In the genomic region with DNA sequence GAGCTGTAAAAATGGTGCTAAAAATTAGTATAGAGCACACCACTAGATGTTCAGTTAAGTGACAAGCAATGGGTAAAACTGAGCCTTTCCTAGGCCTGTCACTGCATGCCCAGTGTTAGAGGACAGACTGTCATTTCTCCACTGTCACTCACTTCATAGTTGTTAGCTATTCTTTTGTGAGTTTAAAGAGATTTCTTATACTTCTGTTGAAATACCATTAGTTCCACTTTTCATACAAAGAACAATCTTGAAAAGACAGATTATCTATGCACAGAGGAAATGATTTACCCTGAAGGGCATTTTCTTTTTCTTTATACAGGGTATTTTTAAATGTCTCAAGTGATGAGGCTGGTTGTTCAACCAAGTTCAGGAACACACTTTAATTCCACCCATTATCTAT, we compare ENCODE assay signal across 18 cellular contexts. TPM values are rescaled to one million over a fixed set of nuclear protein-coding genes. Genes with fewer than 3 reads are reported as not detected.
DNase-seq lines count a peak whose midpoint lies in the region; ATAC-seq, FAIRE-seq and TF ChIP-seq lines count a peak whose summit lies in the region.
"Had no signal": no experiment of that assay in that cellular context is flagged by ENCODE, and none has a peak within 500 bp of the region (broad histone marks: within the 10 kb centered on the region; RNA-seq: fewer than 3 reads in every experiment).

No MANE protein-coding gene starts in this region.

- no peak overlapping the region for H2BK15ac ChIP-seq in neuronal stem cell (ENCODE audit: low read length)

- FAIRE-seq in bronchial epithelial cell (lab: Jason Lieb, UNC): no peak
- FAIRE-seq: H1 had no signal

- H3K27ac ChIP-seq in GM23248: no peak overlapping the region
- H3K27ac ChIP-seq in neuronal stem cell (replicated peaks; ENCODE audit: low read length): no peak overlapping the region
- H3K27ac ChIP-seq: 22Rv1, BLaER1, HL-60 had no signal

- no peaks in the 10 kb centered on the region for H3K79me2 ChIP-seq in GM23248 (ENCODE audit: insufficient read depth)

- H3K23ac ChIP-seq in neuronal stem cell (ENCODE audit: low read depth, low read length, poor library complexity): no peak overlapping the region

- TF ChIP-seq CTCF in bronchial epithelial cell (IDR thresholded peaks at IDR 0.05; ENCODE audit: insufficient read depth, low read length, severe bottlenecking): no peak

- H3K27me3 ChIP-seq in GM23248 (replicated peaks; ENCODE audit: insufficient read depth) (no peaks in the 10 kb centered on the region), bronchial epithelial cell (ENCODE audit: control insufficient read depth, insufficient read depth, low read length) (no peaks in the 10 kb centered on the region), neuronal stem cell (ENCODE audit: control insufficient read depth in 3 of 3, insufficient read depth in 3 of 3, low read depth in 1 of 3, low read length in 3 of 3) (no peaks in the 10 kb centered on the region)
- H3K27me3 ChIP-seq: BLaER1 had no signal

- H2BK5ac ChIP-seq in neuronal stem cell (ENCODE audit: low read length): no peak overlapping the region

- no peaks in the 10 kb centered on the region for H3K9me3 ChIP-seq in GM23248 (ENCODE audit: low read depth)
- peaks cover 0 to 4% of the 10 kb centered on the region in 2 donors for H3K9me3 ChIP-seq in neuronal stem cell (replicated peaks in 1 of 2; ENCODE audit: control insufficient read depth in 2 of 2, insufficient read depth in 1 of 2, low read depth in 1 of 2, low read length in 2 of 2)

- H3K4me2 ChIP-seq in GM23248 (ENCODE audit: unreplicated experiment) (no peak overlapping the region), neuronal stem cell (ENCODE audit: insufficient read depth, low read length, poor library complexity, severe bottlenecking) (no peak overlapping the region)
- H3K4me2 ChIP-seq: BLaER1 had no signal

- H3K9ac ChIP-seq in GM23248 (no peak overlapping the region), neuronal stem cell (ENCODE audit: low read depth, low read length, poor library complexity) (no peak overlapping the region)
- H3K9ac ChIP-seq: BLaER1 had no signal

- H3K36me3 ChIP-seq in GM23248 (ENCODE audit: low read depth) (no peaks in the 10 kb centered on the region), bronchial epithelial cell (ENCODE audit: control insufficient read depth, insufficient read depth, low read length) (no peaks in the 10 kb centered on the region), neuronal stem cell (replicated peaks in 1 of 2; ENCODE audit: control insufficient read depth in 2 of 2, insufficient read depth in 2 of 2, low read length in 2 of 2) (no peaks in the 10 kb centered on the region)
- H3K36me3 ChIP-seq: BLaER1 had no signal

- no peak overlapping the region for H4K8ac ChIP-seq in neuronal stem cell (ENCODE audit: low read depth, low read length)

- in situ Hi-C loops in GM23248 (cut with MboI): loop anchor here (25.0 kb wide), 1 partner anchor 411 kb away; no protein-coding TSS in a partner anchor

- H3K4me3 ChIP-seq in GM23248: no peak overlapping the region
- no peak overlapping the region for H3K4me3 ChIP-seq in bronchial epithelial cell (ENCODE audit: low read depth, low read length)
- no peak overlapping the region for H3K4me3 ChIP-seq in neuronal stem cell (ENCODE audit: low read length in 2 of 2)
- H3K4me3 ChIP-seq: BLaER1 had no signal

- H3K4ac ChIP-seq in neuronal stem cell (ENCODE audit: low read length): no peak overlapping the region

- no peaks in the 10 kb centered on the region for H3F3A ChIP-seq in GM23248 (ENCODE audit: insufficient read depth)

- H3K79me1 ChIP-seq in neuronal stem cell (ENCODE audit: low read depth, low read length): no peaks in the 10 kb centered on the region

- H3K4me1 ChIP-seq in GM23248 (ENCODE audit: insufficient read depth) (peaks cover 8% of the 10 kb centered on the region; the same call in 1 of the 2 replicates), neuronal stem cell (ENCODE audit: control insufficient read depth in 2 of 2, insufficient read depth in 1 of 2, low read depth in 1 of 2, low read length in 2 of 2) (no peaks in the 10 kb centered on the region)
- H3K4me1 ChIP-seq: BLaER1 had no signal

- H4K91ac ChIP-seq in neuronal stem cell (ENCODE audit: low read depth, low read length, poor library complexity): no peak overlapping the region

- no peak overlapping the region for H3K18ac ChIP-seq in neuronal stem cell (ENCODE audit: low read length)

- H2BK12ac ChIP-seq in neuronal stem cell (ENCODE audit: low read length): no peak overlapping the region

- H2AFZ ChIP-seq in GM23248: 0 out of 2 replicates have a peak overlapping the region, but pooled peaks have one; percentile 11
- peak overlapping the region; percentile 49 for H2AFZ ChIP-seq in neuronal stem cell (ENCODE audit: low read length)

- H2BK120ac ChIP-seq in neuronal stem cell (ENCODE audit: low read depth, low read length): no peak overlapping the region

- H2AK5ac ChIP-seq in neuronal stem cell (ENCODE audit: low read depth, low read length): no peak overlapping the region

- DNase-seq in NCI-H1694 (lab: John Stamatoyannopoulos, UW) (peak; percentile 4), NCI-H1694 treated with DMSO at 0.1 percent for 48 hours (lab: John Stamatoyannopoulos, UW) (no peak), GM23248 (no peak), bronchial epithelial cell (ENCODE audit: low read depth) (peak; percentile 15), neuronal stem cell (ENCODE audit: low spot score) (no peak), NCI-H1048 (lab: John Stamatoyannopoulos, UW) (no peak)
- DNase-seq: AML-193; CD8-positive, alpha-beta memory T cell; DMS53; GF-D8; HCEC 1CT; HFFc6 had no signal

- H3K9me2 ChIP-seq in GM23248 (ENCODE audit: insufficient read depth): no peaks in the 10 kb centered on the region

- no peak overlapping the region for H3K14ac ChIP-seq in neuronal stem cell (ENCODE audit: low read length)

- no peaks in the 10 kb centered on the region for H4K20me1 ChIP-seq in GM23248 (ENCODE audit: insufficient read depth)
- H4K20me1 ChIP-seq: BLaER1 had no signal

- ATAC-seq in GM18519 (IDR thresholded peaks at IDR 0.05; ENCODE audit: low FRiP score, unreplicated experiment) (no peak), HG03196 (IDR thresholded peaks at IDR 0.05; ENCODE audit: unreplicated experiment) (no peak)

RNA-seq across cellular contexts. Expression of gene CHMP2B, which starts 28.3 kb away (rescaled TPM):
- total RNA-seq in GM23248 (2014; rRNA removed; shearing (Covaris generic)): 53.1 and 59.3 TPM in 2 replicates
- 124 and 137 TPM in 2 replicates for polyA plus RNA-seq in GM23248 (2016; fragmentation: Nextera tagmentation; extraction: Ambion mirVana)
- total RNA-seq in bronchial epithelial cell: 27.4 and 31.5 TPM in 2 replicates
- 47.5 TPM for polyA plus RNA-seq in neuronal stem cell (2013, experiment 1 of 2)
- 50.5 TPM for polyA plus RNA-seq in neuronal stem cell (2013, experiment 2 of 2)

Comparison
In these comparisons a context has a peak if more than half of its experiments do, and no peak if none do; other contexts are left out.
1. DNase-seq: peak in NCI-H1694 (single experiment) and bronchial epithelial cell (single experiment); none in NCI-H1694 treated with DMSO at 0.1 percent for 48 hours (single experiment), GM23248 (single experiment), neuronal stem cell (single experiment) and NCI-H1048 (single experiment).